ENCODE assay signal across 18 cellular contexts in genomic region chr11:75246006-75246672, GRCh38. TPM values are rescaled to one million over a fixed set of nuclear protein-coding genes. Genes with fewer than 3 reads are reported as not detected.
"Had no signal": no experiment of that assay in that cellular context is flagged by ENCODE, and none has a peak within 500 bp of the region (broad histone marks: within the 10 kb centered on the region; RNA-seq: fewer than 3 reads in every experiment).

No MANE protein-coding gene starts in this region.

- H3K36me3 Mint-ChIP-seq: activated naive CD8-positive, alpha-beta T cell treated with anti-CD3 and anti-CD28 coated beads, Interleukin-2, amount 10 ng/mL, durations not matched to agents 7 days and 5 days; immature natural killer cell had no signal

- H3K4me3 Mint-ChIP-seq: activated CD4-positive, alpha-beta T cell treated with anti-CD3 and anti-CD28 coated beads for 36 hours; activated CD8-positive, alpha-beta T cell treated with anti-CD3 and anti-CD28 coated beads, Interleukin-2, amount 10 ng/mL, durations not matched to agents 7 days and 5 days; activated naive CD8-positive, alpha-beta T cell treated with anti-CD3 and anti-CD28 coated beads, Interleukin-2, amount 10 ng/mL, durations not matched to agents 7 days and 5 days; immature natural killer cell had no signal

- H3K9me3 ChIP-seq: breast epithelium, esophagus squamous epithelium, psoas muscle, sigmoid colon had no signal

- H3K36me3 ChIP-seq: breast epithelium, esophagus squamous epithelium, sigmoid colon had no signal

- H3K4me3 ChIP-seq: breast epithelium, esophagus squamous epithelium, psoas muscle, sigmoid colon had no signal

- H3K9me3 Mint-ChIP-seq: activated naive CD8-positive, alpha-beta T cell treated with anti-CD3 and anti-CD28 coated beads, Interleukin-2, amount 10 ng/mL, durations not matched to agents 7 days and 5 days; immature natural killer cell; naive thymus-derived CD8-positive, alpha-beta T cell had no signal

- H3K27ac ChIP-seq: breast epithelium, esophagus squamous epithelium, psoas muscle, sigmoid colon had no signal

- ATAC-seq: activated CD4-positive, alpha-beta T cell treated with anti-CD3 and anti-CD28 coated beads for 36 hours; activated CD8-positive, alpha-beta T cell treated with anti-CD3 and anti-CD28 coated beads, Interleukin-2, amount 10 ng/mL, durations not matched to agents 7 days and 5 days; left colon; naive thymus-derived CD8-positive, alpha-beta T cell; psoas muscle had no signal

- H3K27ac Mint-ChIP-seq: activated CD4-positive, alpha-beta T cell treated with anti-CD3 and anti-CD28 coated beads for 36 hours; activated CD8-positive, alpha-beta T cell treated with anti-CD3 and anti-CD28 coated beads, Interleukin-2, amount 10 ng/mL, durations not matched to agents 7 days and 5 days; activated naive CD8-positive, alpha-beta T cell treated with anti-CD3 and anti-CD28 coated beads, Interleukin-2, amount 10 ng/mL, durations not matched to agents 7 days and 5 days; immature natural killer cell had no signal

- H3K4me1 ChIP-seq: breast epithelium had no signal

- DNase-seq: activated CD4-positive, alpha-beta T cell treated with anti-CD3 and anti-CD28 coated beads for 36 hours; activated CD8-positive, alpha-beta T cell treated with anti-CD3 and anti-CD28 coated beads, Interleukin-2, amount 10 ng/mL, durations not matched to agents 7 days and 5 days; activated T-cell treated with anti-CD3 and anti-CD28 coated beads, Interleukin-2, amount 50 U/mL, for 48 hours; anterior cingulate cortex; esophagus squamous epithelium; foreskin fibroblast; glutamatergic neuron; immature natural killer cell; naive thymus-derived CD8-positive, alpha-beta T cell; nucleus accumbens; psoas muscle; stimulated activated CD4-positive, alpha-beta T cell treated with anti-CD3 and anti-CD28 coated beads, Interleukin-2, amount 100 ng/mL, for 48 hours; stimulated activated naive CD4-positive, alpha-beta T cell treated with Interleukin-2 at 50 U/mL for 16 hours had no signal

RNA-seq across cellular contexts. Expression of gene TPBGL, which starts 5.6 kb away (rescaled TPM):
- total RNA-seq: lung microvascular endothelial cell had no signal
